1 cellular context compared by ENCODE assay signal in the genomic region with DNA sequence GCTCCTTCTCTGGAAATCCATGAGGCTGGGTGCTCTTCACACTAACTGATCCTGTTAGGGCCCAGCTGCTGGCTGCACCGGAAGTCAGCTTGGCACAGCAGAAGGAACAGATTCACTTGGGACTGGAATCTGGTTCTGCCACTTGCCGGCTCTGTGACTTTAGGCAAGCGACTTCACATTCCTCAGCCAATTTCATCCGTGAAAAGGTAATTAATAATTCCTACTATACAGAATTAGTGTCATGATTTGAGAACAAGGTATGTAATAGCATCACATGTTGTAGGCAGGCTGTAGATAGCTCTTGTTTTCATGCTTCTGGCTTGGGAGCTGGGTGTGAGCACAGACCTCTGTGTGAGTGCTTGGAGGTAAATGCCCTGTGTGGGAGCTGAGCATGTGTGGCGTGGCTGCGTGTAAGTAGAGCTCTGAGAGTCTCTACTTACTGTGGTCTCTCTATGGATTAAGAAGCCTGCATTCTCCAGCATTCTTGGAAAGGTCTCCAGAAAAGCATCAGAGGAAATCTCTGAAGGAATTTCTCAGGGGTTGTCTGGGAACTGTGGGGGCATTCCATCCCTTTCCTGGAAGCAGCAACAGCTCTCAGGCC.
TF ChIP-seq lines count a peak whose summit lies in the region.

No MANE protein-coding gene starts in this region.

TF ChIP-seq in WTC11, 78 proteins besides CTCF, POLR2A, EP300 and RAD21 (continued from another document):
- TF ChIP-seq, protein P1, sequence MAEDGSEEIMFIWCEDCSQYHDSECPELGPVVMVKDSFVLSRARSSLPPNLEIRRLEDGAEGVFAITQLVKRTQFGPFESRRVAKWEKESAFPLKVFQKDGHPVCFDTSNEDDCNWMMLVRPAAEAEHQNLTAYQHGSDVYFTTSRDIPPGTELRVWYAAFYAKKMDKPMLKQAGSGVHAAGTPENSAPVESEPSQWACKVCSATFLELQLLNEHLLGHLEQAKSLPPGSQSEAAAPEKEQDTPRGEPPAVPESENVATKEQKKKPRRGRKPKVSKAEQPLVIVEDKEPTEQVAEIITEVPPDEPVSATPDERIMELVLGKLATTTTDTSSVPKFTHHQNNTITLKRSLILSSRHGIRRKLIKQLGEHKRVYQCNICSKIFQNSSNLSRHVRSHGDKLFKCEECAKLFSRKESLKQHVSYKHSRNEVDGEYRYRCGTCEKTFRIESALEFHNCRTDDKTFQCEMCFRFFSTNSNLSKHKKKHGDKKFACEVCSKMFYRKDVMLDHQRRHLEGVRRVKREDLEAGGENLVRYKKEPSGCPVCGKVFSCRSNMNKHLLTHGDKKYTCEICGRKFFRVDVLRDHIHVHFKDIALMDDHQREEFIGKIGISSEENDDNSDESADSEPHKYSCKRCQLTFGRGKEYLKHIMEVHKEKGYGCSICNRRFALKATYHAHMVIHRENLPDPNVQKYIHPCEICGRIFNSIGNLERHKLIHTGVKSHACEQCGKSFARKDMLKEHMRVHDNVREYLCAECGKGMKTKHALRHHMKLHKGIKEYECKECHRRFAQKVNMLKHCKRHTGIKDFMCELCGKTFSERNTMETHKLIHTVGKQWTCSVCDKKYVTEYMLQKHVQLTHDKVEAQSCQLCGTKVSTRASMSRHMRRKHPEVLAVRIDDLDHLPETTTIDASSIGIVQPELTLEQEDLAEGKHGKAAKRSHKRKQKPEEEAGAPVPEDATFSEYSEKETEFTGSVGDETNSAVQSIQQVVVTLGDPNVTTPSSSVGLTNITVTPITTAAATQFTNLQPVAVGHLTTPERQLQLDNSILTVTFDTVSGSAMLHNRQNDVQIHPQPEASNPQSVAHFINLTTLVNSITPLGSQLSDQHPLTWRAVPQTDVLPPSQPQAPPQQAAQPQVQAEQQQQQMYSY (CRISPR knock-in tag; IDR thresholded peaks at IDR 0.05), result no peak
- TF ChIP-seq SMAD3 (CRISPR knock-in tag; IDR thresholded peaks at IDR 0.05; ENCODE audit: borderline replicate concordance) (no peak), ETV6 (CRISPR knock-in tag; IDR thresholded peaks at IDR 0.05) (no peak), RORB (CRISPR knock-in tag; IDR thresholded peaks at IDR 0.05) (no peak), NFYB (CRISPR knock-in tag; conservative IDR thresholded peaks at IDR 0.05; ENCODE audit: low read depth) (no peak), ZNF416 (CRISPR knock-in tag; IDR thresholded peaks at IDR 0.05) (no peak)
- TF ChIP-seq, protein P2, sequence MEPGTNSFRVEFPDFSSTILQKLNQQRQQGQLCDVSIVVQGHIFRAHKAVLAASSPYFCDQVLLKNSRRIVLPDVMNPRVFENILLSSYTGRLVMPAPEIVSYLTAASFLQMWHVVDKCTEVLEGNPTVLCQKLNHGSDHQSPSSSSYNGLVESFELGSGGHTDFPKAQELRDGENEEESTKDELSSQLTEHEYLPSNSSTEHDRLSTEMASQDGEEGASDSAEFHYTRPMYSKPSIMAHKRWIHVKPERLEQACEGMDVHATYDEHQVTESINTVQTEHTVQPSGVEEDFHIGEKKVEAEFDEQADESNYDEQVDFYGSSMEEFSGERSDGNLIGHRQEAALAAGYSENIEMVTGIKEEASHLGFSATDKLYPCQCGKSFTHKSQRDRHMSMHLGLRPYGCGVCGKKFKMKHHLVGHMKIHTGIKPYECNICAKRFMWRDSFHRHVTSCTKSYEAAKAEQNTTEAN (CRISPR knock-in tag; IDR thresholded peaks at IDR 0.05), result no peak
- TF ChIP-seq, protein P3, sequence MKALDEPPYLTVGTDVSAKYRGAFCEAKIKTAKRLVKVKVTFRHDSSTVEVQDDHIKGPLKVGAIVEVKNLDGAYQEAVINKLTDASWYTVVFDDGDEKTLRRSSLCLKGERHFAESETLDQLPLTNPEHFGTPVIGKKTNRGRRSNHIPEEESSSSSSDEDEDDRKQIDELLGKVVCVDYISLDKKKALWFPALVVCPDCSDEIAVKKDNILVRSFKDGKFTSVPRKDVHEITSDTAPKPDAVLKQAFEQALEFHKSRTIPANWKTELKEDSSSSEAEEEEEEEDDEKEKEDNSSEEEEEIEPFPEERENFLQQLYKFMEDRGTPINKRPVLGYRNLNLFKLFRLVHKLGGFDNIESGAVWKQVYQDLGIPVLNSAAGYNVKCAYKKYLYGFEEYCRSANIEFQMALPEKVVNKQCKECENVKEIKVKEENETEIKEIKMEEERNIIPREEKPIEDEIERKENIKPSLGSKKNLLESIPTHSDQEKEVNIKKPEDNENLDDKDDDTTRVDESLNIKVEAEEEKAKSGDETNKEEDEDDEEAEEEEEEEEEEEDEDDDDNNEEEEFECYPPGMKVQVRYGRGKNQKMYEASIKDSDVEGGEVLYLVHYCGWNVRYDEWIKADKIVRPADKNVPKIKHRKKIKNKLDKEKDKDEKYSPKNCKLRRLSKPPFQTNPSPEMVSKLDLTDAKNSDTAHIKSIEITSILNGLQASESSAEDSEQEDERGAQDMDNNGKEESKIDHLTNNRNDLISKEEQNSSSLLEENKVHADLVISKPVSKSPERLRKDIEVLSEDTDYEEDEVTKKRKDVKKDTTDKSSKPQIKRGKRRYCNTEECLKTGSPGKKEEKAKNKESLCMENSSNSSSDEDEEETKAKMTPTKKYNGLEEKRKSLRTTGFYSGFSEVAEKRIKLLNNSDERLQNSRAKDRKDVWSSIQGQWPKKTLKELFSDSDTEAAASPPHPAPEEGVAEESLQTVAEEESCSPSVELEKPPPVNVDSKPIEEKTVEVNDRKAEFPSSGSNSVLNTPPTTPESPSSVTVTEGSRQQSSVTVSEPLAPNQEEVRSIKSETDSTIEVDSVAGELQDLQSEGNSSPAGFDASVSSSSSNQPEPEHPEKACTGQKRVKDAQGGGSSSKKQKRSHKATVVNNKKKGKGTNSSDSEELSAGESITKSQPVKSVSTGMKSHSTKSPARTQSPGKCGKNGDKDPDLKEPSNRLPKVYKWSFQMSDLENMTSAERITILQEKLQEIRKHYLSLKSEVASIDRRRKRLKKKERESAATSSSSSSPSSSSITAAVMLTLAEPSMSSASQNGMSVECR (CRISPR knock-in tag; IDR thresholded peaks at IDR 0.05; ENCODE audit: borderline replicate concordance), result no peak
- TF ChIP-seq, protein P4, sequence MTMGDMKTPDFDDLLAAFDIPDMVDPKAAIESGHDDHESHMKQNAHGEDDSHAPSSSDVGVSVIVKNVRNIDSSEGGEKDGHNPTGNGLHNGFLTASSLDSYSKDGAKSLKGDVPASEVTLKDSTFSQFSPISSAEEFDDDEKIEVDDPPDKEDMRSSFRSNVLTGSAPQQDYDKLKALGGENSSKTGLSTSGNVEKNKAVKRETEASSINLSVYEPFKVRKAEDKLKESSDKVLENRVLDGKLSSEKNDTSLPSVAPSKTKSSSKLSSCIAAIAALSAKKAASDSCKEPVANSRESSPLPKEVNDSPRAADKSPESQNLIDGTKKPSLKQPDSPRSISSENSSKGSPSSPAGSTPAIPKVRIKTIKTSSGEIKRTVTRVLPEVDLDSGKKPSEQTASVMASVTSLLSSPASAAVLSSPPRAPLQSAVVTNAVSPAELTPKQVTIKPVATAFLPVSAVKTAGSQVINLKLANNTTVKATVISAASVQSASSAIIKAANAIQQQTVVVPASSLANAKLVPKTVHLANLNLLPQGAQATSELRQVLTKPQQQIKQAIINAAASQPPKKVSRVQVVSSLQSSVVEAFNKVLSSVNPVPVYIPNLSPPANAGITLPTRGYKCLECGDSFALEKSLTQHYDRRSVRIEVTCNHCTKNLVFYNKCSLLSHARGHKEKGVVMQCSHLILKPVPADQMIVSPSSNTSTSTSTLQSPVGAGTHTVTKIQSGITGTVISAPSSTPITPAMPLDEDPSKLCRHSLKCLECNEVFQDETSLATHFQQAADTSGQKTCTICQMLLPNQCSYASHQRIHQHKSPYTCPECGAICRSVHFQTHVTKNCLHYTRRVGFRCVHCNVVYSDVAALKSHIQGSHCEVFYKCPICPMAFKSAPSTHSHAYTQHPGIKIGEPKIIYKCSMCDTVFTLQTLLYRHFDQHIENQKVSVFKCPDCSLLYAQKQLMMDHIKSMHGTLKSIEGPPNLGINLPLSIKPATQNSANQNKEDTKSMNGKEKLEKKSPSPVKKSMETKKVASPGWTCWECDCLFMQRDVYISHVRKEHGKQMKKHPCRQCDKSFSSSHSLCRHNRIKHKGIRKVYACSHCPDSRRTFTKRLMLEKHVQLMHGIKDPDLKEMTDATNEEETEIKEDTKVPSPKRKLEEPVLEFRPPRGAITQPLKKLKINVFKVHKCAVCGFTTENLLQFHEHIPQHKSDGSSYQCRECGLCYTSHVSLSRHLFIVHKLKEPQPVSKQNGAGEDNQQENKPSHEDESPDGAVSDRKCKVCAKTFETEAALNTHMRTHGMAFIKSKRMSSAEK (CRISPR knock-in tag; IDR thresholded peaks at IDR 0.05; ENCODE audit: borderline replicate concordance), result no peak
- TF ChIP-seq, protein P5, sequence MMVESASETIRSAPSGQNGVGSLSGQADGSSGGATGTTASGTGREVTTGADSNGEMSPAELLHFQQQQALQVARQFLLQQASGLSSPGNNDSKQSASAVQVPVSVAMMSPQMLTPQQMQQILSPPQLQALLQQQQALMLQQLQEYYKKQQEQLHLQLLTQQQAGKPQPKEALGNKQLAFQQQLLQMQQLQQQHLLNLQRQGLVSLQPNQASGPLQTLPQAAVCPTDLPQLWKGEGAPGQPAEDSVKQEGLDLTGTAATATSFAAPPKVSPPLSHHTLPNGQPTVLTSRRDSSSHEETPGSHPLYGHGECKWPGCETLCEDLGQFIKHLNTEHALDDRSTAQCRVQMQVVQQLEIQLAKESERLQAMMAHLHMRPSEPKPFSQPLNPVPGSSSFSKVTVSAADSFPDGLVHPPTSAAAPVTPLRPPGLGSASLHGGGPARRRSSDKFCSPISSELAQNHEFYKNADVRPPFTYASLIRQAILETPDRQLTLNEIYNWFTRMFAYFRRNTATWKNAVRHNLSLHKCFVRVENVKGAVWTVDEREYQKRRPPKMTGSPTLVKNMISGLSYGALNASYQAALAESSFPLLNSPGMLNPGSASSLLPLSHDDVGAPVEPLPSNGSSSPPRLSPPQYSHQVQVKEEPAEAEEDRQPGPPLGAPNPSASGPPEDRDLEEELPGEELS (CRISPR knock-in tag; IDR thresholded peaks at IDR 0.05), result no peak
